Comparison of ENCODE assay signal across 9 cellular contexts in genomic region chr11:74449369-74449931, GRCh38. TPM values are rescaled to one million over a fixed set of nuclear protein-coding genes. Genes with fewer than 3 reads are reported as not detected.
DNase-seq lines count a peak whose midpoint lies in the region; ATAC-seq and TF ChIP-seq lines count a peak whose summit lies in the region.
"Had no signal": no experiment of that assay in that cellular context is flagged by ENCODE, and none has a peak within 500 bp of the region (broad histone marks: within the 10 kb centered on the region; RNA-seq: fewer than 3 reads in every experiment).

No MANE protein-coding gene starts in this region.

- peak; percentile 86 for TF ChIP-seq CTCF in Panc1 (IDR thresholded peaks at IDR 0.05)
- TF ChIP-seq CTCF in glutamatergic neuron (IDR thresholded peaks at IDR 0.05; ENCODE audit: partially characterized antibody, unreplicated experiment): peak; percentile 80

- no peaks in the 10 kb centered on the region for H3K36me3 Mint-ChIP-seq in activated naive CD4-positive, alpha-beta T cell treated with anti-CD3 and anti-CD28 coated beads, Interleukin-2, amount 10 ng/mL, durations not matched to agents 7 days and 5 days
- no peaks in the 10 kb centered on the region for H3K36me3 Mint-ChIP-seq in glutamatergic neuron (ENCODE audit: unreplicated experiment)
- H3K36me3 Mint-ChIP-seq: IgD-negative memory B cell had no signal

- H3K27me3 ChIP-seq in MG63 (no peaks in the 10 kb centered on the region), Panc1 (ENCODE audit: control insufficient read depth, insufficient read depth, low read length) (peaks cover 2% of the 10 kb centered on the region; the same call in 1 of the 2 replicates)

- CTCF ChIA-PET in Panc1 (lab: Charles Lee): interaction anchor here (0.6 to 2.5 kb wide), 14 partner anchors 13 to 375 kb away, joined by 3 to 36 read pairs (median 4); partner anchors contain the start of gene PGM2L1
- CTCF ChIA-PET in activated naive CD4-positive, alpha-beta T cell treated with anti-CD3 and anti-CD28 coated beads, Interleukin-2, amount 10 ng/mL, durations not matched to agents 7 days and 5 days (lab: Charles Lee): interaction anchor here (0.6 to 6.1 kb wide), 22 partner anchors 12 to 485 kb away, joined by 3 to 54 read pairs (median 5); partner anchors contain the start of gene LIPT2

- no peak overlapping the region for H3K27ac ChIP-seq in Panc1 (ENCODE audit: low read length)

- DNase-seq in C1 segment of cervical spinal cord (lab: John Stamatoyannopoulos, UW): peak in 9 of 14 donors; percentile 26 to 68 (median 40)
- DNase-seq in GM19240 (ENCODE audit: insufficient read length, low spot score): peak; percentile 35
- peak; percentile 36 for DNase-seq in MG63
- peak; percentile 65 for DNase-seq in Panc1 (ENCODE audit: low read depth, low spot score)
- DNase-seq in activated naive CD4-positive, alpha-beta T cell treated with anti-CD3 and anti-CD28 coated beads, Interleukin-2, amount 10 ng/mL, durations not matched to agents 7 days and 5 days: peak; percentile 37
- DNase-seq in glutamatergic neuron: no peak
- DNase-seq in pulmonary artery endothelial cell (ENCODE audit: low read depth, low spot score): peak; percentile 57
- no peak for DNase-seq in effector CD8-positive, alpha-beta T cell (lab: John Stamatoyannopoulos, UW)

- H3K27me3 Mint-ChIP-seq in activated naive CD4-positive, alpha-beta T cell treated with anti-CD3 and anti-CD28 coated beads, Interleukin-2, amount 10 ng/mL, durations not matched to agents 7 days and 5 days: peaks cover 25% of the 10 kb centered on the region
- no peaks in the 10 kb centered on the region for H3K27me3 Mint-ChIP-seq in glutamatergic neuron (ENCODE audit: unreplicated experiment)

- no peak overlapping the region for H3K4me3 ChIP-seq in MG63
- no peak overlapping the region for H3K4me3 ChIP-seq in Panc1 (ENCODE audit: low read depth in 2 of 2, low read length in 2 of 2)

- no peaks in the 10 kb centered on the region for H3K9me3 ChIP-seq in MG63
- no peaks in the 10 kb centered on the region for H3K9me3 ChIP-seq in Panc1 (ENCODE audit: control insufficient read depth, insufficient read depth, low read depth, low read length)

- no peak overlapping the region for H3K27ac Mint-ChIP-seq in activated naive CD4-positive, alpha-beta T cell treated with anti-CD3 and anti-CD28 coated beads, Interleukin-2, amount 10 ng/mL, durations not matched to agents 7 days and 5 days
- no peak overlapping the region for H3K27ac Mint-ChIP-seq in glutamatergic neuron (ENCODE audit: unreplicated experiment)

- no peak overlapping the region for H3K4me3 Mint-ChIP-seq in activated naive CD4-positive, alpha-beta T cell treated with anti-CD3 and anti-CD28 coated beads, Interleukin-2, amount 10 ng/mL, durations not matched to agents 7 days and 5 days
- H3K4me3 Mint-ChIP-seq in glutamatergic neuron (ENCODE audit: unreplicated experiment): no peak overlapping the region

- no TSS peak for BruUV-seq in Panc1 (replicated peaks; lab: Mats Ljungman, UMichigan)

- H3K9me3 Mint-ChIP-seq in activated naive CD4-positive, alpha-beta T cell treated with anti-CD3 and anti-CD28 coated beads, Interleukin-2, amount 10 ng/mL, durations not matched to agents 7 days and 5 days: no peaks in the 10 kb centered on the region
- no peaks in the 10 kb centered on the region for H3K9me3 Mint-ChIP-seq in glutamatergic neuron (ENCODE audit: unreplicated experiment)
- H3K9me3 Mint-ChIP-seq: IgD-negative memory B cell had no signal

- H3K36me3 ChIP-seq in MG63: no peaks in the 10 kb centered on the region
- H3K36me3 ChIP-seq in Panc1 (ENCODE audit: control insufficient read depth, insufficient read depth, low read length): no peaks in the 10 kb centered on the region

- no peaks in the 10 kb centered on the region for H3K4me1 ChIP-seq in Panc1 (ENCODE audit: control insufficient read depth, insufficient read depth, low read length)

- in situ Hi-C loops in Panc1 (cut with HindIII; ENCODE audit: low pct_unique_long_range_greater_than_20kb, low sequenced_read_pairs): no loop called here

- POLR2A ChIA-PET in Panc1 (lab: Charles Lee): no interaction called here

- peaks cover 2% of the 10 kb centered on the region for H3K4me1 Mint-ChIP-seq in activated naive CD4-positive, alpha-beta T cell treated with anti-CD3 and anti-CD28 coated beads, Interleukin-2, amount 10 ng/mL, durations not matched to agents 7 days and 5 days
- peaks cover 11% of the 10 kb centered on the region for H3K4me1 Mint-ChIP-seq in glutamatergic neuron (ENCODE audit: low read depth, unreplicated experiment)

- intact Hi-C loops in Panc1 (cut with micrococcal nuclease; ENCODE audit: unreplicated experiment): loop anchor here (2.0 kb wide), 2 partner anchors 61 to 193 kb away; no protein-coding TSS in a partner anchor

- ATAC-seq in Panc1: peak; percentile 87

RNA-seq across cellular contexts. Expression of gene KCNE3, which starts 17.9 kb away (rescaled TPM):
- total RNA-seq in MG63 (2014; rRNA removed; shearing (Covaris generic); ENCODE audit: low replicate concordance): 1.1 and 2.9 TPM in 2 replicates
- total RNA-seq in Panc1 (2021; ENCODE audit: unreplicated experiment): 0.15 TPM
- 0.67 TPM for polyA plus RNA-seq in Panc1 (2012; ENCODE audit: insufficient read length)
- total RNA-seq in glutamatergic neuron (ENCODE audit: unreplicated experiment): not detected
- 0.40 and 1.7 TPM in 2 replicates for total RNA-seq in pulmonary artery endothelial cell
- polyA plus RNA-seq: IgD-negative memory B cell had no signal

RNA-seq across cellular contexts. Expression of gene LIPT2, which starts 44.1 kb away (rescaled TPM):
- total RNA-seq in MG63 (2014; rRNA removed; shearing (Covaris generic); ENCODE audit: low replicate concordance): 2.1 and 5.3 TPM in 2 replicates
- total RNA-seq in Panc1 (2021; ENCODE audit: unreplicated experiment) (6.2 TPM), glutamatergic neuron (ENCODE audit: unreplicated experiment) (2.5 TPM), pulmonary artery endothelial cell (1.5 and 3.0 TPM in 2 replicates)
- 5.8 TPM for polyA plus RNA-seq in Panc1 (2012; ENCODE audit: insufficient read length)

RNA-seq across cellular contexts. Expression of gene PGM2L1, which starts 51.2 kb away (rescaled TPM):
- 0.39 and 0.92 TPM in 2 replicates for total RNA-seq in MG63 (2014; rRNA removed; shearing (Covaris generic); ENCODE audit: low replicate concordance)
- total RNA-seq in Panc1 (2021; ENCODE audit: unreplicated experiment) (33.1 TPM), glutamatergic neuron (ENCODE audit: unreplicated experiment) (97.2 TPM), pulmonary artery endothelial cell (29.6 and 32.2 TPM in 2 replicates)
- polyA plus RNA-seq in Panc1 (2012; ENCODE audit: insufficient read length): 9.4 TPM

Comparison
In these comparisons a context has a peak if more than half of its experiments do, and no peak if none do; other contexts are left out.
1. DNase-seq: peak in C1 segment of cervical spinal cord (9 of 14), GM19240 (single experiment), MG63 (single experiment), Panc1 (single experiment), activated naive CD4-positive, alpha-beta T cell treated with anti-CD3 and anti-CD28 coated beads, Interleukin-2, amount 10 ng/mL, durations not matched to agents 7 days and 5 days (single experiment) and pulmonary artery endothelial cell (single experiment); none in glutamatergic neuron (single experiment) and effector CD8-positive, alpha-beta T cell (single experiment).
2. RNA of gene PGM2L1, which starts 51.2 kb away (total RNA-seq): 97.2 TPM in glutamatergic neuron (single experiment), 33.1 TPM in Panc1 (single experiment) and 29.6 to 32.2 TPM in pulmonary artery endothelial cell; 0.39 to 0.92 TPM in MG63; every median in the first group is over 10 times any median in the second.